In genomic region chr1:179968994-179969919, GRCh38 we compare ENCODE assay signal across 10 cellular contexts. TPM values are rescaled to one million over a fixed set of nuclear protein-coding genes. Genes with fewer than 3 reads are reported as not detected.
A peak's percentile ranks its signal among the peaks of the same experiment; 100 is the strongest.
DNase-seq lines count a peak whose midpoint lies in the region; ATAC-seq, FAIRE-seq and TF ChIP-seq lines count a peak whose summit lies in the region.
"Had no signal": no experiment of that assay in that cellular context is flagged by ENCODE, and none has a peak within 500 bp of the region (broad histone marks: within the 10 kb centered on the region; RNA-seq: fewer than 3 reads in every experiment).

No MANE protein-coding gene starts in this region.

- H3K9me3 Mint-ChIP-seq in astrocyte (ENCODE audit: unreplicated experiment), result no peaks in the 10 kb centered on the region
- H3K9me3 Mint-ChIP-seq in immature natural killer cell, result no peaks in the 10 kb centered on the region
- H3K9me3 Mint-ChIP-seq in type B pancreatic cell, result peaks cover 4% of the 10 kb centered on the region
- H3K9me3 Mint-ChIP-seq in activated CD4-positive, alpha-beta memory T cell treated with anti-CD3 and anti-CD28 coated beads for 36 hours, result peaks cover 7% of the 10 kb centered on the region

- no peaks in the 10 kb centered on the region for H3K27me3 ChIP-seq in KMS-11 (ENCODE audit: insufficient read depth, low read depth)
- no peaks in the 10 kb centered on the region for H3K27me3 ChIP-seq in astrocyte (ENCODE audit: insufficient read depth, low read length)
- H3K27me3 ChIP-seq in stomach smooth muscle (ENCODE audit: control insufficient read depth in 1 of 2, insufficient read depth in 2 of 2, low read length in 2 of 2), result no peaks in the 10 kb centered on the region

- no peak overlapping the region for H3K4me3 Mint-ChIP-seq in astrocyte (ENCODE audit: unreplicated experiment)
- H3K4me3 Mint-ChIP-seq in immature natural killer cell, result peak overlapping the region in 3 of 5 donors; percentile 0 to 72 (median 62)
- no peak overlapping the region for H3K4me3 Mint-ChIP-seq in type B pancreatic cell
- no peak overlapping the region for H3K4me3 Mint-ChIP-seq in activated CD4-positive, alpha-beta memory T cell treated with anti-CD3 and anti-CD28 coated beads for 36 hours

- H2AFZ ChIP-seq in KMS-11 (ENCODE audit: low read depth) (no peak overlapping the region), astrocyte (ENCODE audit: low read depth, low read length) (no peak overlapping the region)

- H3K9me3 ChIP-seq in astrocyte (ENCODE audit: insufficient read depth, low read depth, low read length), result peaks cover 3% of the 10 kb centered on the region
- peaks cover 0 to 3% of the 10 kb centered on the region in 2 donors for H3K9me3 ChIP-seq in stomach smooth muscle (ENCODE audit: control insufficient read depth in 2 of 2, low read length in 2 of 2)

- H3K4me2 ChIP-seq in KMS-11, result peak overlapping the region; percentile 2; the same call in 1 of the 2 replicates
- H3K4me2 ChIP-seq in astrocyte (ENCODE audit: low read length), result no peak overlapping the region

- no peak for FAIRE-seq in astrocyte (lab: Jason Lieb, UNC)
- FAIRE-seq: GM18507 had no signal

- ATAC-seq in GM19395 (IDR thresholded peaks at IDR 0.05; ENCODE audit: unreplicated experiment), result no peak

- H3K27ac ChIP-seq in KMS-11 (no peak overlapping the region), astrocyte (ENCODE audit: low read depth, low read length) (no peak overlapping the region), stomach smooth muscle (ENCODE audit: low read length) (peak overlapping the region; percentile 4)

- H3K27ac Mint-ChIP-seq in astrocyte (ENCODE audit: unreplicated experiment) (peak overlapping the region; percentile 47), immature natural killer cell (peak overlapping the region; percentile 10 to 83 (median 30)), type B pancreatic cell (no peak overlapping the region)
- H3K27ac Mint-ChIP-seq in activated CD4-positive, alpha-beta memory T cell treated with anti-CD3 and anti-CD28 coated beads for 36 hours, result no peak overlapping the region

- H3K79me2 ChIP-seq in KMS-11 (ENCODE audit: insufficient read depth, low read depth) (peaks cover 96% of the 10 kb centered on the region), astrocyte (ENCODE audit: insufficient read depth, low read length) (peaks cover 88% of the 10 kb centered on the region)

- H3K27me3 Mint-ChIP-seq in astrocyte (ENCODE audit: low read depth, unreplicated experiment) (no peaks in the 10 kb centered on the region), immature natural killer cell (ENCODE audit: low read depth in 3 of 3) (no peaks in the 10 kb centered on the region), type B pancreatic cell (no peaks in the 10 kb centered on the region)
- H3K27me3 Mint-ChIP-seq in activated CD4-positive, alpha-beta memory T cell treated with anti-CD3 and anti-CD28 coated beads for 36 hours, result no peaks in the 10 kb centered on the region

- H3K36me3 Mint-ChIP-seq in astrocyte (ENCODE audit: low read depth, unreplicated experiment), result peaks cover 5% of the 10 kb centered on the region
- peaks cover 0 to 8% (median 0%) of the 10 kb centered on the region in 3 donors for H3K36me3 Mint-ChIP-seq in immature natural killer cell
- H3K36me3 Mint-ChIP-seq in type B pancreatic cell, result peaks cover 27% of the 10 kb centered on the region
- peaks cover 17% of the 10 kb centered on the region for H3K36me3 Mint-ChIP-seq in activated CD4-positive, alpha-beta memory T cell treated with anti-CD3 and anti-CD28 coated beads for 36 hours

- peaks cover 3% of the 10 kb centered on the region; the same call in 1 of the 2 replicates for H4K20me1 ChIP-seq in KMS-11 (ENCODE audit: insufficient read depth)
- H4K20me1 ChIP-seq in astrocyte (ENCODE audit: insufficient read depth, low read length), result peaks cover 49% of the 10 kb centered on the region

- H3K4me1 ChIP-seq in KMS-11 (ENCODE audit: low read depth, poor library complexity, severe bottlenecking) (peaks cover 41% of the 10 kb centered on the region), astrocyte (ENCODE audit: insufficient read depth, low read length) (no peaks in the 10 kb centered on the region), stomach smooth muscle (ENCODE audit: control insufficient read depth, insufficient read depth, low read length) (peaks cover 5% of the 10 kb centered on the region)

- H3K36me3 ChIP-seq in KMS-11 (ENCODE audit: insufficient read depth), result peaks cover 5% of the 10 kb centered on the region; the same call in 1 of the 2 replicates
- H3K36me3 ChIP-seq in astrocyte (ENCODE audit: insufficient read depth, low read length), result no peaks in the 10 kb centered on the region
- H3K36me3 ChIP-seq in stomach smooth muscle (ENCODE audit: control insufficient read depth in 2 of 2, insufficient read depth in 2 of 2, low read length in 2 of 2), result peaks cover 0 to 3% of the 10 kb centered on the region in 2 donors

- intact Hi-C loops in activated CD4-positive, alpha-beta memory T cell treated with anti-CD3 and anti-CD28 coated beads for 36 hours (cut with micrococcal nuclease), result no loop called here

- CTCF ChIA-PET in activated CD4-positive, alpha-beta memory T cell treated with anti-CD3 and anti-CD28 coated beads for 36 hours (lab: Charles Lee), result interaction anchor here (1.4 kb wide), 1 partner anchor 15 kb away, joined by 4 read pairs; no protein-coding TSS in a partner anchor

- POLR2A ChIA-PET in activated CD4-positive, alpha-beta memory T cell treated with anti-CD3 and anti-CD28 coated beads for 36 hours (lab: Charles Lee), result no interaction called here

- TF ChIP-seq CTCF in KMS-11 (conservative IDR thresholded peaks at IDR 0.05; ENCODE audit: low read depth, low read length), result no peak
- TF ChIP-seq CTCF in astrocyte (IDR thresholded peaks at IDR 0.05; ENCODE audit: insufficient read depth, low read depth, low read length), result no peak
- TF ChIP-seq CTCF in type B pancreatic cell (conservative IDR thresholded peaks at IDR 0.05), result no peak

- no peak overlapping the region for H3K4me3 ChIP-seq in KMS-11 (IDR thresholded peaks at IDR 0.05; ENCODE audit: insufficient read depth, low read depth, low read length)
- H3K4me3 ChIP-seq in astrocyte (ENCODE audit: insufficient read depth, low read depth, low read length), result no peak overlapping the region
- no peak overlapping the region for H3K4me3 ChIP-seq in stomach smooth muscle (ENCODE audit: low read length in 2 of 2)

- H3K9ac ChIP-seq in KMS-11, result no peak overlapping the region
- no peak overlapping the region for H3K9ac ChIP-seq in astrocyte (ENCODE audit: low read length)
- no peak overlapping the region for H3K9ac ChIP-seq in stomach smooth muscle (ENCODE audit: low read length in 2 of 2)

- H3K4me1 Mint-ChIP-seq in astrocyte (ENCODE audit: low read depth, unreplicated experiment), result peaks cover 20% of the 10 kb centered on the region
- H3K4me1 Mint-ChIP-seq in immature natural killer cell, result peaks cover 60 to 72% of the 10 kb centered on the region in 2 donors
- H3K4me1 Mint-ChIP-seq in type B pancreatic cell (ENCODE audit: unreplicated experiment), result peaks cover 15% of the 10 kb centered on the region
- peaks cover 49% of the 10 kb centered on the region for H3K4me1 Mint-ChIP-seq in activated CD4-positive, alpha-beta memory T cell treated with anti-CD3 and anti-CD28 coated beads for 36 hours (ENCODE audit: low read depth)

- DNase-seq in astrocyte (ENCODE audit: low read depth) (no peak), immature natural killer cell (no peak), NCI-H774 (lab: John Stamatoyannopoulos, UW) (no peak), type B pancreatic cell (ENCODE audit: extremely low spot score, unreplicated experiment) (no peak)
- DNase-seq in activated CD4-positive, alpha-beta memory T cell treated with anti-CD3 and anti-CD28 coated beads for 36 hours, result no peak
- DNase-seq: NCI-H2171 had no signal

RNA-seq across cellular contexts. Expression of gene CEP350, which starts 14.6 kb away (rescaled TPM):
- total RNA-seq in astrocyte (28.8 and 29.2 TPM in 2 replicates), type B pancreatic cell (ENCODE audit: low replicate concordance) (41.3 and 41.5 TPM in 2 replicates)
- 10 to 100 TPM in 2 of 3 donors, 1 to 10 TPM in 1; 4.3 to 74.5 (median 13.5) TPM for polyA plus RNA-seq in immature natural killer cell
- total RNA-seq in activated CD4-positive, alpha-beta memory T cell treated with anti-CD3 and anti-CD28 coated beads for 36 hours, result 10 to 100 TPM; 31.7 to 34.2 TPM

Comparison
In these comparisons a context has a peak if more than half of its experiments do, and no peak if none do; other contexts are left out.
1. H3K27ac Mint-ChIP-seq: peak in astrocyte (single experiment) and immature natural killer cell (6 of 6); none in type B pancreatic cell (single experiment) and activated CD4-positive, alpha-beta memory T cell treated with anti-CD3 and anti-CD28 coated beads for 36 hours (single experiment).
2. H3K4me3 Mint-ChIP-seq: peak in immature natural killer cell (3 of 5); none in astrocyte (single experiment), type B pancreatic cell (single experiment) and activated CD4-positive, alpha-beta memory T cell treated with anti-CD3 and anti-CD28 coated beads for 36 hours (single experiment).